ENCODE assay signal across 8 cellular contexts in the genomic region with DNA sequence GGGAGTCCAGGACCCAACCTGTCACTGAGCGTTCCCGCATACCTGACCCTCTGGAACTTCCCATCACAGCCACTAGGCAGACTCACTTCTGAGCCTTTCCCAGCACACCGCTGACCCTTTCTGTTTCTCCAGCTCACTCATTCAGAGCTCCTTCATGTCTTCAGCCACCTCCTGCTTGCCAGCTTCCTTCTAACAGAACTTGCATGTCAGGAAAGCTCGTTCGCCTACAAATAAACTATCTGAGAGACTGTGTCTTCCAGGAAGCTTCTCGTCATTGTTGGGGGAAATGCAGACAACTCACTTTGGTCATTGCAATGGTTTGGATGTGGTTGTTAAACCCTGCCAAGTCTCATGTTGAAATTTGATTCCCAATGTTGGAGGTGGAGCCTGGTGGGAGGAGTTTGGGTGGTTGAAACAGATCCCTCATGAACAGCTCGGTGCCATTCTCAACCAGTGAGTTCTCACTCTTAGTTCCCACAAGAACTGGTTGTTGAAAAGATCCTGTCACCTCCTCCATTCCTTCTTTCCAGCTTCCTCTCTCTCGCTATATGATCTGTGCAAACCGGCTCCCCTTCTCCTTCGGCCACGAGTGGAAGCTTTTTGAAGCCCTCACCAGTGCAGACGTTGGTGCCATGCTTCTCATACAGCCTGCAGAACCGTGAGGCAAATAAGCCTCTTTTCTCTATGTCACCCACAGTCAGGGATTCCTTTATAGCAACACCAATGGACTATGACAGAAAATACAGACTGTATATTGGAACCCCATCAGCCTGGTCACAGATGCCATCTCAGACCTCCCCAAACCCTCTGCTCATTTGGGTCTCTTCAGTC. TPM values are rescaled to one million over a fixed set of nuclear protein-coding genes. Genes with fewer than 3 reads are reported as not detected.
A peak's percentile ranks its signal among the peaks of the same experiment; 100 is the strongest.
DNase-seq lines count a peak whose midpoint lies in the region; ATAC-seq and TF ChIP-seq lines count a peak whose summit lies in the region.

No MANE protein-coding gene starts in this region.

- DNase-seq in HK-2 (ENCODE audit: unreplicated experiment) (peak; percentile 19), astrocyte of the hippocampus (ENCODE audit: low read depth, low spot score) (peak; percentile 80), OCI-M2 (lab: John Stamatoyannopoulos, UW; ENCODE audit: unreplicated experiment) (no peak), sigmoid colon (no peak)
- no peak for DNase-seq in stimulated activated CD4-positive, alpha-beta T cell treated with anti-CD3 and anti-CD28 coated beads, Interleukin-12 subunit alpha, Interleukin-12 subunit beta, amount 100 ng/mL, for 4 hours

- H3K9me3 ChIP-seq in iPS-15b (ENCODE audit: control insufficient read depth, insufficient read depth, low read length) (no peaks in the 10 kb centered on the region), subcutaneous abdominal adipose tissue (ENCODE audit: control insufficient read depth in 5 of 5, low read length in 5 of 5) (no peaks in the 10 kb centered on the region), sigmoid colon (no peaks in the 10 kb centered on the region)

- H3K4me1 ChIP-seq in iPS-15b (ENCODE audit: control insufficient read depth, insufficient read depth, low read length) (peaks cover 4% of the 10 kb centered on the region), subcutaneous abdominal adipose tissue (ENCODE audit: control insufficient read depth in 5 of 5, insufficient read depth in 5 of 5, low read length in 5 of 5) (peaks cover 0 to 10% (median 6%) of the 10 kb centered on the region in 5 donors), sigmoid colon (peaks cover 0 to 7% (median 3%) of the 10 kb centered on the region in 4 donors)

- 27 to 30% methylated on average over 13 of the region's 13 CpGs for WGBS in sigmoid colon, 2 donors

- H3K4me3 ChIP-seq in iPS-15b (ENCODE audit: low read depth, low read length): peak overlapping the region; percentile 19
- peak overlapping the region in 3 of 5 donors; percentile 6 to 24 (median 12) for H3K4me3 ChIP-seq in subcutaneous abdominal adipose tissue (ENCODE audit: low read depth in 1 of 5, low read length in 5 of 5)
- no peak overlapping the region for H3K4me3 ChIP-seq in sigmoid colon

- no peak for ATAC-seq in HG03139 (IDR thresholded peaks at IDR 0.05; ENCODE audit: unreplicated experiment)

- H3K27ac ChIP-seq in subcutaneous abdominal adipose tissue (ENCODE audit: low read depth, low read length) (no peak overlapping the region), sigmoid colon (no peak overlapping the region)

- TF ChIP-seq POLR2A in sigmoid colon (IDR thresholded peaks at IDR 0.05): no peak

- no peak for TF ChIP-seq EP300 in sigmoid colon (IDR thresholded peaks at IDR 0.05)

- H3K36me3 ChIP-seq in iPS-15b (ENCODE audit: control insufficient read depth, insufficient read depth, low read length): no peaks in the 10 kb centered on the region
- H3K36me3 ChIP-seq in subcutaneous abdominal adipose tissue (ENCODE audit: control insufficient read depth in 5 of 5, insufficient read depth in 5 of 5, low read length in 5 of 5): no peaks in the 10 kb centered on the region
- no peaks in the 10 kb centered on the region for H3K36me3 ChIP-seq in sigmoid colon

- H3K9ac ChIP-seq in iPS-15b (ENCODE audit: low read depth, low read length): no peak overlapping the region
- no peak overlapping the region for H3K9ac ChIP-seq in subcutaneous abdominal adipose tissue (ENCODE audit: low read length in 5 of 5)

- H3K27me3 ChIP-seq in iPS-15b (ENCODE audit: control insufficient read depth, insufficient read depth, low read length): no peaks in the 10 kb centered on the region
- H3K27me3 ChIP-seq in subcutaneous abdominal adipose tissue (ENCODE audit: control insufficient read depth in 5 of 5, insufficient read depth in 4 of 5, low read length in 5 of 5): peaks cover 0 to 11% (median 0%) of the 10 kb centered on the region in 5 donors
- H3K27me3 ChIP-seq in sigmoid colon: peaks cover 0 to 8% (median 0%) of the 10 kb centered on the region in 3 donors

- no peak for TF ChIP-seq CTCF in sigmoid colon (IDR thresholded peaks at IDR 0.05)

- intact Hi-C loops in sigmoid colon (cut with DNase I): no loop called here

RNA-seq across cellular contexts. Expression of a gene that starts 1.4 kb away (rescaled TPM):
- not detected for total RNA-seq in sigmoid colon
- 1 to 10 TPM in 1 of 3 donors, under 1 TPM in 1, not detected in 1; 0.19 to 1.2 TPM for polyA plus RNA-seq in sigmoid colon

RNA-seq across cellular contexts. Expression of a gene that starts 28.1 kb away (rescaled TPM):
- total RNA-seq in sigmoid colon: not detected
- not detected for polyA plus RNA-seq in sigmoid colon

RNA-seq across cellular contexts. Expression of a gene that starts 41.4 kb away (rescaled TPM):
- not detected for total RNA-seq in sigmoid colon
- polyA plus RNA-seq in sigmoid colon: under 1 TPM in 1 of 3 donors, not detected in 2; under 0.01 TPM

RNA-seq across cellular contexts. Expression of a gene that starts 50.2 kb away (rescaled TPM):
- total RNA-seq in sigmoid colon: not detected
- 1 to 10 TPM in 1 of 3 donors, not detected in 2; 3.6 TPM for polyA plus RNA-seq in sigmoid colon

Comparison
In these comparisons a context has a peak if more than half of its experiments do, and no peak if none do; other contexts are left out.
1. DNase-seq: peak in HK-2 (single experiment) and astrocyte of the hippocampus (single experiment); none in stimulated activated CD4-positive, alpha-beta T cell treated with anti-CD3 and anti-CD28 coated beads, Interleukin-12 subunit alpha, Interleukin-12 subunit beta, amount 100 ng/mL, for 4 hours (single experiment), OCI-M2 (single experiment) and sigmoid colon (single experiment).
2. H3K4me3 ChIP-seq: peak in iPS-15b (single experiment) and subcutaneous abdominal adipose tissue (3 of 5); none in sigmoid colon (0 of 4).